ENCODE assay signal across 1 cellular context in the genomic region with DNA sequence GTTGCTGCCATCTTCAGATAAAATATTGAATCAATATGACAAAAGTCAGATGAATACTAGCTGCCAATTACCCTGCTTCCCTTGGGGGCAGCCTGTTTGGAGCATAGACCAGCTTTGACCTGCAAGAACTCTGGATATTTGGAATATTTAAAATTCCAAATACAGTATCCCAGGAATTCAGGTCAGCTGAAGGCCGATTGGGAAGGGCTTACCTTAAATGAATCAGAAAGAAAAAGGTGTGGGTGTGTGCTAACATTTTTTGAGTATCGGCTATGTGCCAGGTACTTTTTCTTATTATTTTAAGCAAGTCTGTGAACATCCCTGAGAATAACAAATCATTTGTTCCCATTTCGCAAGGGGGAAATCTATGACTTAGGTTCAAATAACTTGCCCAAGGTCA.
TF ChIP-seq lines count a peak whose summit lies in the region.

No MANE protein-coding gene starts in this region.

TF ChIP-seq in GM12878, 131 proteins besides CTCF, POLR2A, EP300 and RAD21 (continued from another document and continues in another):
- TF ChIP-seq ZBTB33 (IDR thresholded peaks at IDR 0.05) (no peak), JUND (IDR thresholded peaks at IDR 0.05; ENCODE audit: low read depth, low read length) (no peak), MYC (IDR thresholded peaks at IDR 0.05; ENCODE audit: insufficient read depth, insufficient read length, insufficient replicate concordance, low read length, severe bottlenecking) (no peak), TAF1 (IDR thresholded peaks at IDR 0.05; ENCODE audit: borderline replicate concordance, low read depth, low read length) (no peak), YY1 (IDR thresholded peaks at IDR 0.05; ENCODE audit: low read depth, low read length) (no peak), MEF2A (IDR thresholded peaks at IDR 0.05; ENCODE audit: insufficient read depth, low read depth, low read length) (0 out of 2 replicates have a peak, but pooled peaks have one; percentile 55), SMAD1 (IDR thresholded peaks at IDR 0.05; ENCODE audit: low read depth, partially characterized antibody) (no peak), FOXM1 (IDR thresholded peaks at IDR 0.05; ENCODE audit: low read depth, low read length) (peak; percentile 51; the same call in 1 of the 2 replicates), JUNB (IDR thresholded peaks at IDR 0.05) (peak; percentile 39; the same call in 1 of the 2 replicates), BMI1 (IDR thresholded peaks at IDR 0.05; ENCODE audit: borderline replicate concordance) (no peak), KLF5 (IDR thresholded peaks at IDR 0.05; ENCODE audit: partially characterized antibody) (no peak), NFYA (IDR thresholded peaks at IDR 0.05; ENCODE audit: borderline replicate concordance, low read depth, low read length) (no peak), NRF1 (conservative IDR thresholded peaks at IDR 0.05; ENCODE audit: low read depth, low read length) (no peak), SMARCA5 (IDR thresholded peaks at IDR 0.05) (no peak), SRF (IDR thresholded peaks at IDR 0.05; ENCODE audit: low read depth in 2 of 2, low read length in 2 of 2) (no peak), BRCA1 (IDR thresholded peaks at IDR 0.05; ENCODE audit: low read depth, low read length) (no peak), HCFC1 (IDR thresholded peaks at IDR 0.05; ENCODE audit: low read length) (no peak), ASH2L (IDR thresholded peaks at IDR 0.05; ENCODE audit: borderline replicate concordance, low read depth) (no peak), EED (IDR thresholded peaks at IDR 0.05; ENCODE audit: low read depth) (peak; percentile 79), E2F8 (IDR thresholded peaks at IDR 0.05; ENCODE audit: low read depth, partially characterized antibody) (no peak), ZNF274 (IDR thresholded peaks at IDR 0.05; ENCODE audit: insufficient read depth, insufficient read length) (no peak), PAX8 (IDR thresholded peaks at IDR 0.05) (no peak), IKZF2 (IDR thresholded peaks at IDR 0.05) (peak; percentile 80 to 85), IKZF1 (conservative IDR thresholded peaks at IDR 0.05) (peak; percentile 85), MTA3 (IDR thresholded peaks at IDR 0.05; ENCODE audit: borderline replicate concordance, low read length) (no peak), CEBPZ (IDR thresholded peaks at IDR 0.05; ENCODE audit: low read depth, low read length) (no peak), FOS (IDR thresholded peaks at IDR 0.05; ENCODE audit: borderline replicate concordance, extremely low read depth, insufficient read length) (no peak), GATAD2B (conservative IDR thresholded peaks at IDR 0.05; ENCODE audit: low read depth) (no peak), KDM1A (IDR thresholded peaks at IDR 0.05; ENCODE audit: borderline replicate concordance) (no peak), RAD51 (IDR thresholded peaks at IDR 0.05) (no peak), CBFB (IDR thresholded peaks at IDR 0.05; ENCODE audit: low read depth) (no peak), CREB1 (IDR thresholded peaks at IDR 0.05; ENCODE audit: low read depth) (peak; percentile 19; the same call in 1 of the 2 replicates), CUX1 (IDR thresholded peaks at IDR 0.05; ENCODE audit: insufficient replicate concordance, low read depth, low read length) (no peak), SP1 (IDR thresholded peaks at IDR 0.05; ENCODE audit: low read depth, low read length) (no peak)
- TF ChIP-seq, protein P1, sequence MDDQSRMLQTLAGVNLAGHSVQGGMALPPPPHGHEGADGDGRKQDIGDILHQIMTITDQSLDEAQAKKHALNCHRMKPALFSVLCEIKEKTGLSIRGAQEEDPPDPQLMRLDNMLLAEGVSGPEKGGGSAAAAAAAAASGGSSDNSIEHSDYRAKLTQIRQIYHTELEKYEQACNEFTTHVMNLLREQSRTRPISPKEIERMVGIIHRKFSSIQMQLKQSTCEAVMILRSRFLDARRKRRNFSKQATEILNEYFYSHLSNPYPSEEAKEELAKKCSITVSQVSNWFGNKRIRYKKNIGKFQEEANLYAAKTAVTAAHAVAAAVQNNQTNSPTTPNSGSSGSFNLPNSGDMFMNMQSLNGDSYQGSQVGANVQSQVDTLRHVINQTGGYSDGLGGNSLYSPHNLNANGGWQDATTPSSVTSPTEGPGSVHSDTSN (IDR thresholded peaks at IDR 0.05; ENCODE audit: insufficient replicate concordance, low read depth, low read length) = no peak
- TF ChIP-seq, protein P2, sequence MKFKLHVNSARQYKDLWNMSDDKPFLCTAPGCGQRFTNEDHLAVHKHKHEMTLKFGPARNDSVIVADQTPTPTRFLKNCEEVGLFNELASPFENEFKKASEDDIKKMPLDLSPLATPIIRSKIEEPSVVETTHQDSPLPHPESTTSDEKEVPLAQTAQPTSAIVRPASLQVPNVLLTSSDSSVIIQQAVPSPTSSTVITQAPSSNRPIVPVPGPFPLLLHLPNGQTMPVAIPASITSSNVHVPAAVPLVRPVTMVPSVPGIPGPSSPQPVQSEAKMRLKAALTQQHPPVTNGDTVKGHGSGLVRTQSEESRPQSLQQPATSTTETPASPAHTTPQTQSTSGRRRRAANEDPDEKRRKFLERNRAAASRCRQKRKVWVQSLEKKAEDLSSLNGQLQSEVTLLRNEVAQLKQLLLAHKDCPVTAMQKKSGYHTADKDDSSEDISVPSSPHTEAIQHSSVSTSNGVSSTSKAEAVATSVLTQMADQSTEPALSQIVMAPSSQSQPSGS (IDR thresholded peaks at IDR 0.05; ENCODE audit: low read length) = peak; percentile 47; the same call in 1 of the 2 replicates
- TF ChIP-seq, protein P3, sequence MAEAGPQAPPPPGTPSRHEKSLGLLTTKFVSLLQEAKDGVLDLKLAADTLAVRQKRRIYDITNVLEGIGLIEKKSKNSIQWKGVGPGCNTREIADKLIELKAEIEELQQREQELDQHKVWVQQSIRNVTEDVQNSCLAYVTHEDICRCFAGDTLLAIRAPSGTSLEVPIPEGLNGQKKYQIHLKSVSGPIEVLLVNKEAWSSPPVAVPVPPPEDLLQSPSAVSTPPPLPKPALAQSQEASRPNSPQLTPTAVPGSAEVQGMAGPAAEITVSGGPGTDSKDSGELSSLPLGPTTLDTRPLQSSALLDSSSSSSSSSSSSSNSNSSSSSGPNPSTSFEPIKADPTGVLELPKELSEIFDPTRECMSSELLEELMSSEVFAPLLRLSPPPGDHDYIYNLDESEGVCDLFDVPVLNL (IDR thresholded peaks at IDR 0.05; ENCODE audit: low read depth, low read length) = no peak
- TF ChIP-seq, protein P4, sequence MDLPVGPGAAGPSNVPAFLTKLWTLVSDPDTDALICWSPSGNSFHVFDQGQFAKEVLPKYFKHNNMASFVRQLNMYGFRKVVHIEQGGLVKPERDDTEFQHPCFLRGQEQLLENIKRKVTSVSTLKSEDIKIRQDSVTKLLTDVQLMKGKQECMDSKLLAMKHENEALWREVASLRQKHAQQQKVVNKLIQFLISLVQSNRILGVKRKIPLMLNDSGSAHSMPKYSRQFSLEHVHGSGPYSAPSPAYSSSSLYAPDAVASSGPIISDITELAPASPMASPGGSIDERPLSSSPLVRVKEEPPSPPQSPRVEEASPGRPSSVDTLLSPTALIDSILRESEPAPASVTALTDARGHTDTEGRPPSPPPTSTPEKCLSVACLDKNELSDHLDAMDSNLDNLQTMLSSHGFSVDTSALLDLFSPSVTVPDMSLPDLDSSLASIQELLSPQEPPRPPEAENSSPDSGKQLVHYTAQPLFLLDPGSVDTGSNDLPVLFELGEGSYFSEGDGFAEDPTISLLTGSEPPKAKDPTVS (IDR thresholded peaks at IDR 0.05; ENCODE audit: low read depth, low read length) = no peak
- TF ChIP-seq, protein P5, sequence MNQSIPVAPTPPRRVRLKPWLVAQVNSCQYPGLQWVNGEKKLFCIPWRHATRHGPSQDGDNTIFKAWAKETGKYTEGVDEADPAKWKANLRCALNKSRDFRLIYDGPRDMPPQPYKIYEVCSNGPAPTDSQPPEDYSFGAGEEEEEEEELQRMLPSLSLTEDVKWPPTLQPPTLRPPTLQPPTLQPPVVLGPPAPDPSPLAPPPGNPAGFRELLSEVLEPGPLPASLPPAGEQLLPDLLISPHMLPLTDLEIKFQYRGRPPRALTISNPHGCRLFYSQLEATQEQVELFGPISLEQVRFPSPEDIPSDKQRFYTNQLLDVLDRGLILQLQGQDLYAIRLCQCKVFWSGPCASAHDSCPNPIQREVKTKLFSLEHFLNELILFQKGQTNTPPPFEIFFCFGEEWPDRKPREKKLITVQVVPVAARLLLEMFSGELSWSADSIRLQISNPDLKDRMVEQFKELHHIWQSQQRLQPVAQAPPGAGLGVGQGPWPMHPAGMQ (IDR thresholded peaks at IDR 0.05; ENCODE audit: borderline replicate concordance) = no peak
